Comparison of ENCODE assay signal across 31 cellular contexts in genomic region chr12:75305412-75306332, GRCh38. TPM values are rescaled to one million over a fixed set of nuclear protein-coding genes. Genes with fewer than 3 reads are reported as not detected.
"Had no signal": no experiment of that assay in that cellular context is flagged by ENCODE, and none has a peak within 500 bp of the region (broad histone marks: within the 10 kb centered on the region; RNA-seq: fewer than 3 reads in every experiment).

No MANE protein-coding gene starts in this region.

- H3K4me3 ChIP-seq: esophagus muscularis mucosa, heart left ventricle, lower lobe of right lung, ovary, prostate gland, stomach, tibial artery had no signal

- H3K27ac ChIP-seq: brain microvascular endothelial cell, esophagus muscularis mucosa, foreskin keratinocyte, heart left ventricle, lower lobe of right lung, ovary, prostate gland, stomach, tibial artery, VCaP had no signal

- H3K27me3 ChIP-seq: brain microvascular endothelial cell, esophagus muscularis mucosa, foreskin keratinocyte, heart left ventricle, ovary, stomach, tibial artery had no signal

- H3K4me1 ChIP-seq: esophagus muscularis mucosa, foreskin keratinocyte, lower lobe of right lung, prostate gland, stomach, tibial artery had no signal

- ATAC-seq: activated CD4-positive, CD25-positive, alpha-beta regulatory T cell treated with anti-CD3 and anti-CD28 coated beads, Interleukin-2, amount 50 U/mL, for 24 hours; foreskin keratinocyte; lower lobe of right lung had no signal

- H3K36me3 ChIP-seq: brain microvascular endothelial cell, lower lobe of right lung, ovary, prostate gland had no signal

- H3K9me3 ChIP-seq: esophagus muscularis mucosa, lower lobe of right lung, prostate gland, stomach, tibial artery had no signal

- DNase-seq: activated CD4-positive, alpha-beta memory T cell treated with anti-CD3 and anti-CD28 coated beads for 36 hours; activated CD4-positive, alpha-beta T cell treated with anti-CD3 and anti-CD28 coated beads, Interleukin-2, amount 10 ng/mL, durations not matched to agents 24 days and 14 days; activated CD8-positive, alpha-beta memory T cell treated with anti-CD3 and anti-CD28 coated beads, Interleukin-2, amount 50 U/mL, for 4 hours; activated effector memory CD4-positive, alpha-beta T cell treated with anti-CD3 and anti-CD28 coated beads, Interleukin-2, amount 50 U/mL, for 16 hours; activated naive CD4-positive, alpha-beta T cell treated with anti-CD3 and anti-CD28 coated beads, Interleukin-2, amount 10 ng/mL, durations not matched to agents 7 days and 5 days; activated naive CD8-positive, alpha-beta T cell treated with anti-CD3 and anti-CD28 coated beads, Interleukin-2, amount 10 ng/mL, durations not matched to agents 7 days and 5 days; activated T-cell treated with anti-CD3 and anti-CD28 coated beads, Interleukin-2, amount 50 U/mL, for 1 hour; brain microvascular endothelial cell; foreskin keratinocyte; hypothalamus; immature natural killer cell; lower lobe of right lung; mesenchymal stem cell; ovary; stimulated activated CD4-positive, alpha-beta T cell treated with anti-CD3 and anti-CD28 coated beads, Interleukin-2, amount 100 ng/mL, for 48 hours; stomach; SW 1271; T-helper 9 cell; tibial artery had no signal

RNA-seq across cellular contexts. Expression of gene GLIPR1L1, which starts 28.8 kb away (rescaled TPM):
- total RNA-seq: activated CD4-positive, alpha-beta memory T cell treated with anti-CD3 and anti-CD28 coated beads for 36 hours; activated CD4-positive, alpha-beta T cell treated with anti-CD3 and anti-CD28 coated beads, Interleukin-2, amount 10 ng/mL, durations not matched to agents 24 days and 14 days; activated CD8-positive, alpha-beta memory T cell treated with anti-CD3 and anti-CD28 coated beads for 36 hours; activated naive CD8-positive, alpha-beta T cell treated with anti-CD3 and anti-CD28 coated beads, Interleukin-2, amount 10 ng/mL, durations not matched to agents 7 days and 5 days; activated T-helper 1 cell treated with anti-CD3 and anti-CD28 coated beads, Interleukin-12 subunit alpha, Interleukin-12 subunit beta, Interleukin-2, Interleukin-4 antibody, amounts not matched to agents 30 ng/mL and 10 ng/mL and 1 ng/mL, durations not matched to agents 14 hours and 24 hours and 36 hours; astrocyte; cardiac septum; esophagus muscularis mucosa; foreskin keratinocyte; heart left ventricle; kidney epithelial cell; lower lobe of right lung; mononuclear cell; ovary; stomach; ureter had no signal
- polyA plus RNA-seq: foreskin keratinocyte, heart left ventricle, immature natural killer cell, ovary, stomach had no signal
